ENCODE assay signal across 7 cellular contexts in the genomic region with DNA sequence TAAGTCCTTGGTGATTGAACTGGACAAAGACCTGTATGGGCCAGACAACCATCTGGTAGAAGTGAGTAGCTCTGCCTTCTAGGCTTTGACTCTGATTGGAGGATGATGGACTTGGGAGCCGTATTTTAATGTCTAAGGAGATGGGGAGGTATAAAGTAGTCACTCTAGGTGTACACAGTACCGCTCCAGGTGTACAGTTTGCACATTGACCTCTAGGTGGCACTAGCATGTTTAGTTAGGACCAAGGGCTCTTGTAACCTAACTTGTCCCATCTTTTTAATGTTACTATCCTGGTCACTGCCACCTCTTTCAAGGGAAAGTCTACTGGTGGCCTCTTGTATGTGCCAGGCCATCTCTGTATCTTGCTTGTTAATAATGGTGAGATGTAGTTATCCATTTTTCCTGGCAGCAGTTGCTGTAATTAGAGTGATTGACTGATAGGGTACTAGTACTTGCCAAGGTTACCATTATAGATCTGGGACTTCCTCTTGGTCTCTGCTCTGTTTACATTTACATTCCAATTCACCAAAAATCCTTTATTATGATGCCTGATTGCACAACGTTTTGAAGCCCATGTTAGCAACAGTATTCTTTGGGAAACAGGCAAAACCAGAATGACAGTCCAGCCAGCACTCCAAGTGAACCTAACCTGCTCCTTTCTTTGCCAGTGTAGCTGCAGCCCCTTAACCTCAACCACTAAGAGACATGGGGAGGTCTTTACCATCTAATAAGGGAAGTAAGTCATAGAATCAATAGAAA. TPM values are rescaled to one million over a fixed set of nuclear protein-coding genes. Genes with fewer than 3 reads are reported as not detected.
A peak's percentile ranks its signal among the peaks of the same experiment; 100 is the strongest.
DNase-seq lines count a peak whose midpoint lies in the region; ATAC-seq and TF ChIP-seq lines count a peak whose summit lies in the region.

No MANE protein-coding gene starts in this region.

- TF ChIP-seq CTCF in GM10248 (IDR thresholded peaks at IDR 0.05; ENCODE audit: control extremely low read depth, extremely low read depth, low read depth, missing control alignments): peak; percentile 84
- peak; percentile 90 for TF ChIP-seq CTCF in LNCAP (IDR thresholded peaks at IDR 0.05)
- peak; percentile 57 to 83 (median 65) for TF ChIP-seq CTCF in ascending aorta (IDR thresholded peaks at IDR 0.05)

- no peaks in the 10 kb centered on the region for H3K27me3 ChIP-seq in SJCRH30
- no peaks in the 10 kb centered on the region for H3K27me3 ChIP-seq in ascending aorta

- POLR2A ChIA-PET in GM10248 (lab: Yijun Ruan, JAX): interaction anchor here (1.1 kb wide), 1 partner anchor 8 kb away, joined by 3 read pairs; no protein-coding TSS in a partner anchor

- H3K36me3 ChIP-seq in SJCRH30 (peaks cover 60% of the 10 kb centered on the region), ascending aorta (peaks cover 46 to 70% of the 10 kb centered on the region in 2 donors)

- H3K4me1 ChIP-seq in SJCRH30: no peaks in the 10 kb centered on the region; the same call in 1 of the 2 replicates
- peaks cover 3 to 7% of the 10 kb centered on the region in 2 donors for H3K4me1 ChIP-seq in ascending aorta

- CTCF ChIA-PET in GM10248 (lab: Yijun Ruan, JAX): interaction anchor here (0.6 to 6.2 kb wide), 29 partner anchors 8 to 557 kb away, joined by 3 to 113 read pairs (median 5); partner anchors contain the start of genes CERS5, COX14 and GPD1

- ATAC-seq in GM18498 (IDR thresholded peaks at IDR 0.05; ENCODE audit: unreplicated experiment): no peak

- no peak overlapping the region for H3K4me3 ChIP-seq in SJCRH30
- H3K4me3 ChIP-seq in ascending aorta: no peak overlapping the region

- H3K9me3 ChIP-seq in SJCRH30 (replicated peaks) (no peaks in the 10 kb centered on the region), ascending aorta (no peaks in the 10 kb centered on the region)

- DNase-seq in GM10248 (ENCODE audit: extremely low spot score) (peak; percentile 68), SJCRH30 (peak; percentile 59 to 79), ascending aorta (ENCODE audit: low spot score in 2 of 2) (no peak), inferior parietal cortex (ENCODE audit: extremely low spot score) (peak; percentile 81)
- DNase-seq in stimulated activated CD8-positive, alpha-beta memory T cell treated with anti-CD3 and anti-CD28 coated beads, Interleukin-12 subunit alpha, Interleukin-12 subunit beta, amount 100 ng/mL, for 1 hour (ENCODE audit: low read depth): peak; percentile 39

- H3K27ac ChIP-seq in SJCRH30: no peak overlapping the region
- H3K27ac ChIP-seq in ascending aorta: peak overlapping the region; percentile 42 to 44

- intact Hi-C loops in ascending aorta (cut with DNase I): loop anchor here (1.0 kb wide), 1 partner anchor 87 kb away; no protein-coding TSS in a partner anchor

RNA-seq across cellular contexts. Expression of gene SMARCD1, which starts 3.6 kb away (rescaled TPM):
- total RNA-seq in SJCRH30 (2014; rRNA removed; shearing (Covaris generic)): 79.7 and 84.2 TPM in 2 replicates
- 277 TPM for total RNA-seq in ascending aorta

RNA-seq across cellular contexts. Expression of gene GPD1, which starts 15.1 kb away (rescaled TPM):
- total RNA-seq in SJCRH30 (2014; rRNA removed; shearing (Covaris generic)): 0.23 and 0.24 TPM in 2 replicates
- 12.2 TPM for total RNA-seq in ascending aorta

RNA-seq across cellular contexts. Expression of gene COX14, which starts 23.3 kb away (rescaled TPM):
- 25.3 and 36.3 TPM in 2 replicates for total RNA-seq in SJCRH30 (2014; rRNA removed; shearing (Covaris generic))
- total RNA-seq in ascending aorta: 19.8 TPM

RNA-seq across cellular contexts. Expression of gene ASIC1, which starts 31.4 kb away (rescaled TPM):
- total RNA-seq in SJCRH30 (2014; rRNA removed; shearing (Covaris generic)): 7.5 and 8.9 TPM in 2 replicates
- not detected for total RNA-seq in ascending aorta

Comparison
In these comparisons a context has a peak if more than half of its experiments do, and no peak if none do; other contexts are left out.
1. DNase-seq: peak in GM10248 (single experiment), SJCRH30 (2 of 2), inferior parietal cortex (single experiment) and stimulated activated CD8-positive, alpha-beta memory T cell treated with anti-CD3 and anti-CD28 coated beads, Interleukin-12 subunit alpha, Interleukin-12 subunit beta, amount 100 ng/mL, for 1 hour (single experiment); none in ascending aorta (0 of 2).
2. RNA of gene GPD1, which starts 15.1 kb away (total RNA-seq): 12.2 TPM in ascending aorta (single experiment); 0.23 to 0.24 TPM in SJCRH30; every median in the first group is over 10 times any median in the second.
3. Peak in every context shown above with its lines, with median percentiles within 50 percentile points of each other: CTCF ChIP-seq.